Comparison of ENCODE assay signal across 12 cellular contexts in the genomic region with DNA sequence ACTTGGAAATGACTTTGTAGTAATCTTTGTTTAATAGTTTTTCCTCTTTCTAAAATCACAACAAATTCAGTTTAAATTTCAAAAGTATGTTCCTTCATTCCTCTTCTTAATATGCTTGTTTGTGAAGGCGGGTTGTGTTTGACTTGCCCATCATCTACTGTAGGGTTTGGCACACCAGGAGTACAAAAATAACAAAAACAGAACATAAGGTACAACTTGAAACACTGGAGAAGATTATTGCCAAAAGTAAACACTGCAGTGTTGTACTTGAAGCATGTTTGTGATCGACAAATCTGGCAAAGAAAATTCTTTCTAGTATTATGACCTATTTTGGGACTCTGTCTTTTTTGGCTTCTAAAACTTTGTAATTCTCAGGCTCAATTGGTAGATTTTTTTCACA.
DNase-seq lines count a peak whose midpoint lies in the region; ATAC-seq and TF ChIP-seq lines count a peak whose summit lies in the region.
"Had no signal": no experiment of that assay in that cellular context is flagged by ENCODE, and none has a peak within 500 bp of the region (broad histone marks: within the 10 kb centered on the region; RNA-seq: fewer than 3 reads in every experiment).

No MANE protein-coding gene starts in this region.

- no peak overlapping the region for H3K9ac ChIP-seq in OCI-LY3 (ENCODE audit: low read length)

- intact Hi-C loops in lower lobe of right lung (cut with DNase I), result no loop called here
- intact Hi-C loops in psoas muscle (cut with DNase I), result no loop called here

- H3K27me3 ChIP-seq in OCI-LY3 (ENCODE audit: low read depth, low read length) (no peaks in the 10 kb centered on the region), lower lobe of right lung (ENCODE audit: low read depth) (no peaks in the 10 kb centered on the region), psoas muscle (ENCODE audit: insufficient read depth in 3 of 3, low read length in 2 of 3) (no peaks in the 10 kb centered on the region)

- H3K4me3 ChIP-seq in OCI-LY3 (ENCODE audit: low read length), result no peak overlapping the region
- no peak overlapping the region for H3K4me3 ChIP-seq in lower lobe of right lung
- H3K4me3 ChIP-seq in psoas muscle, result no peak overlapping the region
- H3K4me3 ChIP-seq: A549 had no signal

- DNase-seq in G401 (ENCODE audit: low spot score), result peak; percentile 2
- no peak for DNase-seq in lower lobe of right lung
- DNase-seq in superior temporal gyrus (ENCODE audit: extremely low spot score), result peak; percentile 37
- no peak for DNase-seq in stimulated activated naive CD4-positive, alpha-beta T cell (lab: John Stamatoyannopoulos, UW)
- DNase-seq in psoas muscle, result no peak
- DNase-seq in NCI-H2107 treated with DMSO at 0.1 percent for 48 hours (lab: John Stamatoyannopoulos, UW; ENCODE audit: unreplicated experiment), result no peak
- DNase-seq: CD8-positive, alpha-beta T cell; COR-L47; DMS53 had no signal

- H2AFZ ChIP-seq in OCI-LY3 (ENCODE audit: low read depth, low read length), result 0 out of 2 replicates have a peak overlapping the region, but pooled peaks have one; percentile 51

- ATAC-seq in lower lobe of right lung (peak; percentile 69 to 86), psoas muscle (no peak)
- ATAC-seq: A549; CD8-positive, alpha-beta T cell; HCT116 had no signal

- no peak overlapping the region for H3K4me2 ChIP-seq in OCI-LY3 (ENCODE audit: low read length)
- H3K4me2 ChIP-seq: A549 had no signal

- H3K9me3 ChIP-seq in OCI-LY3 (ENCODE audit: insufficient read depth, low read length) (no peaks in the 10 kb centered on the region), lower lobe of right lung (no peaks in the 10 kb centered on the region), psoas muscle (no peaks in the 10 kb centered on the region)
- H3K9me3 ChIP-seq: A549 had no signal

- no peaks in the 10 kb centered on the region for H3K4me1 ChIP-seq in OCI-LY3 (ENCODE audit: low read length)
- H3K4me1 ChIP-seq in lower lobe of right lung, result no peaks in the 10 kb centered on the region
- no peaks in the 10 kb centered on the region for H3K4me1 ChIP-seq in psoas muscle
- H3K4me1 ChIP-seq: A549 had no signal

- TF ChIP-seq CTCF in OCI-LY3 (IDR thresholded peaks at IDR 0.05; ENCODE audit: low read depth, low read length), result no peak
- no peak for TF ChIP-seq CTCF in lower lobe of right lung (IDR thresholded peaks at IDR 0.05)
- no peak for TF ChIP-seq CTCF in psoas muscle (IDR thresholded peaks at IDR 0.05)

- 27 to 42% (median 30%) methylated on average over 2 of the region's 2 CpGs for WGBS in psoas muscle, 3 donors

- in situ Hi-C loops in G401 (cut with HindIII; ENCODE audit: low sequenced_read_pairs), result no loop called here

- H3K79me2 ChIP-seq in OCI-LY3 (ENCODE audit: low read length), result no peaks in the 10 kb centered on the region

- no peaks in the 10 kb centered on the region for H4K20me1 ChIP-seq in OCI-LY3 (ENCODE audit: insufficient read depth, low read length)

- H3K27ac ChIP-seq in OCI-LY3 (ENCODE audit: low read length) (no peak overlapping the region), lower lobe of right lung (no peak overlapping the region), psoas muscle (no peak overlapping the region)
- H3K27ac ChIP-seq: A549 had no signal

- H3K36me3 ChIP-seq in OCI-LY3 (replicated peaks; ENCODE audit: low read depth, low read length) (no peaks in the 10 kb centered on the region), lower lobe of right lung (no peaks in the 10 kb centered on the region), psoas muscle (ENCODE audit: insufficient read depth in 1 of 2, low read depth in 1 of 2) (no peaks in the 10 kb centered on the region)

Comparison
In these comparisons a context has a peak if more than half of its experiments do, and no peak if none do; other contexts are left out.
1. DNase-seq: peak in G401 (single experiment) and superior temporal gyrus (single experiment); none in lower lobe of right lung (single experiment), stimulated activated naive CD4-positive, alpha-beta T cell (0 of 6), psoas muscle (0 of 2) and NCI-H2107 treated with DMSO at 0.1 percent for 48 hours (single experiment).
2. ATAC-seq: peak in lower lobe of right lung (2 of 2); none in psoas muscle (0 of 4).